In the genomic region with DNA sequence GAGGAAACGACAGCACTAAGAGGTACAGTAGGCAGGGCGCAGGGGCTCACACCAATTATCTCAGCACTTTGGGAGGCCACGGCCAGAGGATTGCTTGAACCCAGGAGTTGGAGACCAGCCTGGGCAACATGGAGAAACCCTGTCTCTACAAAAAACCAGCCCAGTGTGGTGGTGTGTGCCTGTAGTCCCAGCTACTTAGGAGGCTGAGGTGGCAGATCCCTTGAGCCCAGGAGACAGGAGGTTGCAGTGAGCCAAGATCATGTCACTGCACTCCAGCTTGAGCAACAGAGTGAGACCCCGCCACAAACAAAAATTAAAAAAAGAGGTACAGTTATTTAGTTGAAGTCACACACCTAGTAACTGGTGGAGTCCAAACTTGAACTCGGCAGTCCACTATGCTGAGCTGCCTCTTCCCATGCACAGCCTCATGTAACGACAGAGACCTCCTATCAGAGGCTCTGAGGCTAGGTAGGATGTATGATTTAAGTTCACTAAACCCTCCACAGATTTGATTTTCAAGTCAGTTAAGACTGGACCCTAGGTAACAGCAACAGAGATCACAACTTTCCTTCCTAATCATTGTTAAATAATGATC, we compare ENCODE assay signal across 14 cellular contexts. TPM values are rescaled to one million over a fixed set of nuclear protein-coding genes. Genes with fewer than 3 reads are reported as not detected.
DNase-seq lines count a peak whose midpoint lies in the region; ATAC-seq, FAIRE-seq and TF ChIP-seq lines count a peak whose summit lies in the region.
"Had no signal": no experiment of that assay in that cellular context is flagged by ENCODE, and none has a peak within 500 bp of the region (broad histone marks: within the 10 kb centered on the region; RNA-seq: fewer than 3 reads in every experiment).

No MANE protein-coding gene starts in this region.

- H3K9me3 Mint-ChIP-seq in T-helper 2 cell treated with Interferon-gamma antibody and Interleukin-4, amounts not matched to agents 5 μg/mL and 100 μg/mL, for 36 hours = no peaks in the 10 kb centered on the region
- H3K9me3 Mint-ChIP-seq in activated naive CD8-positive, alpha-beta T cell treated with anti-CD3 and anti-CD28 coated beads, Interleukin-2, amount 10 ng/mL, durations not matched to agents 7 days and 5 days = no peaks in the 10 kb centered on the region

- H2AFZ ChIP-seq in IMR-90 (replicated peaks; ENCODE audit: low read length, poor library complexity) = no peak overlapping the region

- no peak for TF ChIP-seq POLR2A in IMR-90 (IDR thresholded peaks at IDR 0.05; ENCODE audit: low read depth, low read length)
- TF ChIP-seq POLR2A in gastroesophageal sphincter (IDR thresholded peaks at IDR 0.05) = no peak

- TF ChIP-seq CTCF in IMR-90 (conservative IDR thresholded peaks at IDR 0.05; ENCODE audit: low read depth, low read length) (no peak), gastroesophageal sphincter (IDR thresholded peaks at IDR 0.05) (no peak)

- no peak for ATAC-seq in IMR-90 (ENCODE audit: low read depth)
- ATAC-seq in activated naive CD8-positive, alpha-beta T cell treated with anti-CD3 and anti-CD28 coated beads, Interleukin-2, amount 10 ng/mL, durations not matched to agents 7 days and 5 days (ENCODE audit: low read depth) = peak; percentile 16
- ATAC-seq in gastroesophageal sphincter = no peak
- ATAC-seq in GM21381 (IDR thresholded peaks at IDR 0.05; ENCODE audit: unreplicated experiment) = no peak
- ATAC-seq: PC-3 had no signal

- no peak overlapping the region for H3K18ac ChIP-seq in IMR-90 (ENCODE audit: low read depth, low read length)

- no peak overlapping the region for H3K4me2 ChIP-seq in IMR-90 (ENCODE audit: low read depth, low read length)

- CTCF ChIA-PET in IMR-90 (lab: Yijun Ruan, JAX) = interaction anchor here (0.6 to 1.3 kb wide), 2 partner anchors 83 to 174 kb away, joined by 4 to 7 read pairs; no protein-coding TSS in a partner anchor

- peak overlapping the region in 1 of 2 experiments; percentile 9; a peak in 1 of 4 replicates for H4K8ac ChIP-seq in IMR-90 (ENCODE audit: low read depth in 2 of 2, low read length in 2 of 2)

- no peak for FAIRE-seq in HTR-8/SVneo (lab: Jason Lieb, UNC)
- FAIRE-seq: kidney, TTC549 had no signal

- TF ChIP-seq EP300 in gastroesophageal sphincter (IDR thresholded peaks at IDR 0.05) = no peak

- peak overlapping the region; percentile 9; the same call in 1 of the 2 replicates for H3K4ac ChIP-seq in IMR-90 (ENCODE audit: low read depth, low read length)

- no peaks in the 10 kb centered on the region for H3K9me3 ChIP-seq in IMR-90 (ENCODE audit: control insufficient read depth, insufficient read depth, low read length)
- H3K9me3 ChIP-seq in gastroesophageal sphincter = no peaks in the 10 kb centered on the region

- peaks cover 12 to 42% of the 10 kb centered on the region in 2 experiments for H3K79me1 ChIP-seq in IMR-90 (ENCODE audit: low read depth in 1 of 2, low read length in 2 of 2)

- peak overlapping the region; percentile 64 for H2BK5ac ChIP-seq in IMR-90 (ENCODE audit: low read depth, low read length, poor library complexity, severe bottlenecking)

- DNase-seq in T-helper 2 cell treated with Interferon-gamma antibody and Interleukin-4, amounts not matched to agents 5 μg/mL and 100 μg/mL, for 36 hours (ENCODE audit: low spot score) = no peak
- DNase-seq in T-helper 2 cell (no peak), IMR-90 (no peak), HTR-8/SVneo (ENCODE audit: insufficient read length, low spot score) (no peak)
- DNase-seq in activated naive CD8-positive, alpha-beta T cell treated with anti-CD3 and anti-CD28 coated beads, Interleukin-2, amount 10 ng/mL, durations not matched to agents 7 days and 5 days = no peak
- DNase-seq in stimulated activated CD8-positive, alpha-beta memory T cell treated with anti-CD3 and anti-CD28 coated beads, Interleukin-4, amount 100 ng/mL, for 48 hours = peak; percentile 50
- DNase-seq: activated effector memory CD4-positive, alpha-beta T cell treated with Interleukin-2 at 50 U/mL for 16 hours; DMS153; kidney; PC-3 had no signal

- in situ Hi-C loops in IMR-90 (cut with MboI; ENCODE audit: low sequenced_read_pairs) = loop anchor here (25.0 kb wide), 1 partner anchor 100 kb away; no protein-coding TSS in a partner anchor

- H3K56ac ChIP-seq in IMR-90 (ENCODE audit: extremely low read depth, insufficient read depth, low read length) = no peak overlapping the region

- H3K4me1 Mint-ChIP-seq in T-helper 2 cell treated with Interferon-gamma antibody and Interleukin-4, amounts not matched to agents 5 μg/mL and 100 μg/mL, for 36 hours (ENCODE audit: low read depth) = peaks cover 64% of the 10 kb centered on the region
- H3K4me1 Mint-ChIP-seq in activated naive CD8-positive, alpha-beta T cell treated with anti-CD3 and anti-CD28 coated beads, Interleukin-2, amount 10 ng/mL, durations not matched to agents 7 days and 5 days = peaks cover 52% of the 10 kb centered on the region

- H3K36me3 Mint-ChIP-seq in T-helper 2 cell treated with Interferon-gamma antibody and Interleukin-4, amounts not matched to agents 5 μg/mL and 100 μg/mL, for 36 hours (ENCODE audit: low read depth) = peaks cover 80% of the 10 kb centered on the region
- peaks cover 85% of the 10 kb centered on the region for H3K36me3 Mint-ChIP-seq in activated naive CD8-positive, alpha-beta T cell treated with anti-CD3 and anti-CD28 coated beads, Interleukin-2, amount 10 ng/mL, durations not matched to agents 7 days and 5 days

- intact Hi-C loops in IMR-90 (cut with micrococcal nuclease) = no loop called here

- peak overlapping the region; percentile 27; the same call in 1 of the 2 replicates for H2BK120ac ChIP-seq in IMR-90 (ENCODE audit: low read depth, low read length)

- 0 out of 2 replicates have a peak overlapping the region, but pooled peaks have one; percentile 49 for H2AK5ac ChIP-seq in IMR-90 (ENCODE audit: low read depth, low read length)

- peak overlapping the region; percentile 89 for H3K4me3 Mint-ChIP-seq in T-helper 2 cell treated with Interferon-gamma antibody and Interleukin-4, amounts not matched to agents 5 μg/mL and 100 μg/mL, for 36 hours
- peak overlapping the region; percentile 89 for H3K4me3 Mint-ChIP-seq in activated naive CD8-positive, alpha-beta T cell treated with anti-CD3 and anti-CD28 coated beads, Interleukin-2, amount 10 ng/mL, durations not matched to agents 7 days and 5 days

- peaks cover 8% of the 10 kb centered on the region for H3K4me1 ChIP-seq in IMR-90 (ENCODE audit: control insufficient read depth, insufficient read depth, low read length)
- no peaks in the 10 kb centered on the region for H3K4me1 ChIP-seq in gastroesophageal sphincter

- H4K5ac ChIP-seq in IMR-90 (ENCODE audit: low read depth, low read length) = no peak overlapping the region

- H3K9me1 ChIP-seq in IMR-90 (ENCODE audit: insufficient read depth, low read length) = peaks cover 12% of the 10 kb centered on the region; the same call in 1 of the 2 replicates

- H3K36me3 ChIP-seq in IMR-90 (ENCODE audit: control insufficient read depth, insufficient read depth, low read length) (peaks cover 12% of the 10 kb centered on the region), gastroesophageal sphincter (no peaks in the 10 kb centered on the region)

- peaks cover 8% of the 10 kb centered on the region; the same call in 1 of the 2 replicates for H4K20me1 ChIP-seq in IMR-90 (ENCODE audit: insufficient read depth, low read length)

- WGBS in IMR-90 (ENCODE audit: extremely low coverage in 2 of 2, insufficient read length in 1 of 2), 2 experiments = 100% methylated on average over 1 of the region's 6 CpGs; no CpG with 5 or more reads in 1 of the 2 experiments
- WGBS in gastroesophageal sphincter (ENCODE audit: low coverage in 1 of 2), 2 donors = 82 to 86% methylated on average over 2 to 6 of the region's 6 CpGs

- no peak overlapping the region for H2AK9ac ChIP-seq in IMR-90 (replicated peaks; ENCODE audit: low read depth, low read length, poor library complexity)

- peak overlapping the region; percentile 94 for H3K27ac Mint-ChIP-seq in T-helper 2 cell treated with Interferon-gamma antibody and Interleukin-4, amounts not matched to agents 5 μg/mL and 100 μg/mL, for 36 hours
- H3K27ac Mint-ChIP-seq in activated naive CD8-positive, alpha-beta T cell treated with anti-CD3 and anti-CD28 coated beads, Interleukin-2, amount 10 ng/mL, durations not matched to agents 7 days and 5 days = peak overlapping the region; percentile 92

- no peak overlapping the region; the same call in 2 of the 3 replicates for H2BK15ac ChIP-seq in IMR-90 (ENCODE audit: low read depth, low read length)

- H3K23ac ChIP-seq in IMR-90 (ENCODE audit: low read depth, low read length) = 0 out of 2 replicates have a peak overlapping the region, but pooled peaks have one; percentile 33

- POLR2A ChIA-PET in IMR-90 (lab: Charles Lee; ENCODE audit: unreplicated experiment) = interaction anchor here (0.7 kb wide), 1 partner anchor 1355 kb away, joined by 4 read pairs; no protein-coding TSS in a partner anchor
- POLR2A ChIA-PET in activated naive CD8-positive, alpha-beta T cell treated with anti-CD3 and anti-CD28 coated beads, Interleukin-2, amount 10 ng/mL, durations not matched to agents 7 days and 5 days (lab: Charles Lee) = interaction anchor here (0.6 to 12.2 kb wide), 14 partner anchors 10 to 629 kb away, joined by 3 to 339 read pairs (median 6); partner anchors contain the start of gene STK17B

- H3K27me3 Mint-ChIP-seq in T-helper 2 cell treated with Interferon-gamma antibody and Interleukin-4, amounts not matched to agents 5 μg/mL and 100 μg/mL, for 36 hours (ENCODE audit: low read depth) = no peaks in the 10 kb centered on the region
- no peaks in the 10 kb centered on the region for H3K27me3 Mint-ChIP-seq in activated naive CD8-positive, alpha-beta T cell treated with anti-CD3 and anti-CD28 coated beads, Interleukin-2, amount 10 ng/mL, durations not matched to agents 7 days and 5 days

- H3K14ac ChIP-seq in IMR-90 (replicated peaks; ENCODE audit: low read depth, low read length) = 0 out of 2 replicates have a peak overlapping the region, but pooled peaks have one; percentile 45

- H3K27ac ChIP-seq in IMR-90 (ENCODE audit: insufficient read depth, low read length) = no peak overlapping the region
- H3K27ac ChIP-seq in gastroesophageal sphincter = no peak overlapping the region
- H3K27ac ChIP-seq: 22Rv1 had no signal

- no TSS peak for BruUV-seq in IMR-90 (replicated peaks; lab: Mats Ljungman, UMichigan)

- dilution Hi-C loops in IMR-90 (cut with HindIII; ENCODE audit: low sequenced_read_pairs, unreplicated experiment) = no loop called here

- no peak overlapping the region for H2BK20ac ChIP-seq in IMR-90 (ENCODE audit: low read depth, low read length)

- TF ChIP-seq RAD21 in IMR-90 (IDR thresholded peaks at IDR 0.05; ENCODE audit: low read length) = no peak

- H3K4me3 ChIP-seq in IMR-90 (ENCODE audit: insufficient read depth, low read depth, low read length) (no peak overlapping the region), gastroesophageal sphincter (no peak overlapping the region)

- no peak overlapping the region for H3K9ac ChIP-seq in IMR-90 (ENCODE audit: low read depth, low read length)

- no peaks in the 10 kb centered on the region for H3K27me3 ChIP-seq in IMR-90 (ENCODE audit: control insufficient read depth, insufficient read depth, low read length)
- H3K27me3 ChIP-seq in gastroesophageal sphincter = no peaks in the 10 kb centered on the region

- H4K91ac ChIP-seq in IMR-90 (ENCODE audit: insufficient read depth, low read depth, low read length) = no peak overlapping the region

RNA-seq across cellular contexts. Expression of gene STK17B, which starts 8.7 kb away (rescaled TPM):
- total RNA-seq in IMR-90 (2012; rRNA removed) = 48.9 and 50.3 TPM in 2 replicates
- 5.7 and 7.5 TPM in 2 replicates for polyA plus RNA-seq in IMR-90 (2012; rRNA removed)
- polyA plus RNA-seq in IMR-90 (2012; cell fraction: cytosol; rRNA removed) = 1.3 and 1.5 TPM in 2 replicates
- polyA plus RNA-seq in IMR-90 (2012; cell fraction: nucleus; rRNA removed; ENCODE audit: low replicate concordance) = 1.6 and 9.7 TPM in 2 replicates
- 100 to 1,000 TPM; 476 to 483 TPM for total RNA-seq in activated naive CD8-positive, alpha-beta T cell treated with anti-CD3 and anti-CD28 coated beads, Interleukin-2, amount 10 ng/mL, durations not matched to agents 7 days and 5 days
- total RNA-seq in gastroesophageal sphincter = 10 to 100 TPM in 2 of 4 donors, 1 to 10 TPM in 2; 3.6 to 21.1 (median 11.9) TPM
